ENCODE assay signal across 7 cellular contexts in the genomic region with DNA sequence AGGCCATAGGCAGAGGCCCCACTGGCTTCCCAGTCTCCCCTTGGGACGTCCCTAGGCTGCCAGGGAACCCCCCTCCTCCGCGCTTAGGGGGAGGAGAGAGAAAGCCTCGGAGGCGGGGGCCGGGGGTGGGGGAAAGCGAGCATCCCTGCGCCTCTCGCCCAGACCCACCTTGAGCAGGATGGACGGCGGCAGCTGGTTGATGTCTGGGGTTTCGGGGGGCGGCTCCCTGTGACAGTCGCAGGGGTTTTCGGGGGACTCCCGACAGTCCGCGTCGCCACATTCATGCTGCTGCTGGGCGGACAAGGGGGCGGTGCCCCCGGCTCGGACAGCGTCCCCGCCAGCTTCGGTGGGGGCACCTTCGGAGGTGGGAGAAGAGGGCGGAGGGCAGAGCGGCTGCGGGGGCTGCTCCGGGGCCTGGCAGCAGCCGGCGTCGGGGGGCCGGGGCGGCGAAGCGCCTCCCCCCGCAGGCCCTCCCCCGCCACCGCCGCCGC. TPM values are rescaled to one million over a fixed set of nuclear protein-coding genes. Genes with fewer than 3 reads are reported as not detected.
DNase-seq lines count a peak whose midpoint lies in the region; ATAC-seq, FAIRE-seq and TF ChIP-seq lines count a peak whose summit lies in the region.

No MANE protein-coding gene starts in this region.

- POLR2A ChIA-PET in activated CD4-positive, alpha-beta memory T cell treated with anti-CD3 and anti-CD28 coated beads, Interleukin-2, amount 10 ng/mL, durations not matched to agents 7 days and 5 days (lab: Charles Lee), result interaction anchor here (0.6 to 3.4 kb wide), 4 partner anchors 10 to 1309 kb away, joined by 3 to 32 read pairs (median 12); a partner anchor contains a TSS

- peak; percentile 17 for ATAC-seq in effector memory CD8-positive, alpha-beta T cell (replicated peaks)

- H3K27me3 ChIP-seq in MG63, result no peaks in the 10 kb centered on the region
- no peaks in the 10 kb centered on the region for H3K27me3 ChIP-seq in mononuclear cell (ENCODE audit: insufficient read depth, low read length)

- H3K36me3 Mint-ChIP-seq in activated CD4-positive, alpha-beta memory T cell treated with anti-CD3 and anti-CD28 coated beads, Interleukin-2, amount 10 ng/mL, durations not matched to agents 7 days and 5 days (ENCODE audit: low read depth), result peaks cover 20% of the 10 kb centered on the region
- H3K36me3 Mint-ChIP-seq in effector memory CD8-positive, alpha-beta T cell (ENCODE audit: insufficient read depth), result peaks cover 26% of the 10 kb centered on the region

- TF ChIP-seq POLR2A in GM12892 (IDR thresholded peaks at IDR 0.05; ENCODE audit: low read depth, low read length) (peak; percentile 48; the same call in 1 of the 2 replicates), H54 (IDR thresholded peaks at IDR 0.05; ENCODE audit: low read depth, low read length) (no peak)

- peaks cover 27% of the 10 kb centered on the region for H3K4me1 Mint-ChIP-seq in activated CD4-positive, alpha-beta memory T cell treated with anti-CD3 and anti-CD28 coated beads, Interleukin-2, amount 10 ng/mL, durations not matched to agents 7 days and 5 days
- H3K4me1 Mint-ChIP-seq in effector memory CD8-positive, alpha-beta T cell (ENCODE audit: low read depth in 2 of 2), result peaks cover 23 to 34% of the 10 kb centered on the region in 2 donors

- H3K27me3 Mint-ChIP-seq in activated CD4-positive, alpha-beta memory T cell treated with anti-CD3 and anti-CD28 coated beads, Interleukin-2, amount 10 ng/mL, durations not matched to agents 7 days and 5 days, result no peaks in the 10 kb centered on the region
- H3K27me3 Mint-ChIP-seq in effector memory CD8-positive, alpha-beta T cell, result no peaks in the 10 kb centered on the region

- DNase-seq in GM12892 (ENCODE audit: insufficient read length), result peak; percentile 33
- peak; percentile 33 for DNase-seq in H54 (ENCODE audit: insufficient read length, low spot score)
- DNase-seq in MG63, result peak; percentile 66
- DNase-seq in activated CD4-positive, alpha-beta memory T cell treated with anti-CD3 and anti-CD28 coated beads, Interleukin-2, amount 10 ng/mL, durations not matched to agents 7 days and 5 days, result peak; percentile 40
- peak; percentile 43 to 52 (median 50) for DNase-seq in effector memory CD8-positive, alpha-beta T cell
- DNase-seq in stimulated activated CD8-positive, alpha-beta memory T cell treated with anti-CD3 and anti-CD28 coated beads, Interleukin-7, amount 100 ng/mL, for 4 hours (ENCODE audit: low read depth in 2 of 2), result peak; percentile 17 to 54

- H3K4me3 ChIP-seq in MG63 (peak overlapping the region; percentile 98), mononuclear cell (ENCODE audit: low read length) (peak overlapping the region; percentile 83)

- FAIRE-seq in GM12892 (lab: Jason Lieb, UNC) (peak; percentile 82), H54 (lab: Jason Lieb, UNC) (no peak)

- CTCF ChIA-PET in activated CD4-positive, alpha-beta memory T cell treated with anti-CD3 and anti-CD28 coated beads, Interleukin-2, amount 10 ng/mL, durations not matched to agents 7 days and 5 days (lab: Charles Lee), result interaction anchor here (1.2 kb wide), 1 partner anchor 21 kb away, joined by 3 read pairs; no protein-coding TSS in a partner anchor

- peak overlapping the region; percentile 78 for H3K4me3 Mint-ChIP-seq in activated CD4-positive, alpha-beta memory T cell treated with anti-CD3 and anti-CD28 coated beads, Interleukin-2, amount 10 ng/mL, durations not matched to agents 7 days and 5 days
- H3K4me3 Mint-ChIP-seq in effector memory CD8-positive, alpha-beta T cell, result peak overlapping the region; percentile 74 to 86

- peaks cover 12% of the 10 kb centered on the region for H3K9me3 Mint-ChIP-seq in activated CD4-positive, alpha-beta memory T cell treated with anti-CD3 and anti-CD28 coated beads, Interleukin-2, amount 10 ng/mL, durations not matched to agents 7 days and 5 days
- peaks cover 2 to 7% of the 10 kb centered on the region in 2 donors for H3K9me3 Mint-ChIP-seq in effector memory CD8-positive, alpha-beta T cell

- H3K9me3 ChIP-seq in MG63 (peaks cover 20% of the 10 kb centered on the region), mononuclear cell (ENCODE audit: low read depth, low read length) (peaks cover 10% of the 10 kb centered on the region)

- peaks cover 25% of the 10 kb centered on the region for H3K4me1 ChIP-seq in mononuclear cell (ENCODE audit: insufficient read depth, low read length)

- peak overlapping the region; percentile 74 for H3K27ac Mint-ChIP-seq in activated CD4-positive, alpha-beta memory T cell treated with anti-CD3 and anti-CD28 coated beads, Interleukin-2, amount 10 ng/mL, durations not matched to agents 7 days and 5 days
- peak overlapping the region; percentile 90 to 97 for H3K27ac Mint-ChIP-seq in effector memory CD8-positive, alpha-beta T cell

- peaks cover 9% of the 10 kb centered on the region for H3K36me3 ChIP-seq in MG63

RNA-seq across cellular contexts. Expression of a gene that starts 1.3 kb away (rescaled TPM):
- polyA plus RNA-seq in GM12892 (2012; ENCODE audit: missing spikeins), result 5.3 TPM
- 16.2 and 33.5 TPM in 2 replicates for total RNA-seq in MG63 (2014; rRNA removed; shearing (Covaris generic); ENCODE audit: low replicate concordance)
- total RNA-seq in activated CD4-positive, alpha-beta memory T cell treated with anti-CD3 and anti-CD28 coated beads, Interleukin-2, amount 10 ng/mL, durations not matched to agents 7 days and 5 days, result 10 to 100 TPM in 1 of 2 experiments, 1 to 10 TPM in 1; 9.2 to 10.0 TPM
- total RNA-seq in mononuclear cell, result 19.3 TPM

Comparison
In these comparisons a context has a peak if more than half of its experiments do, and no peak if none do; other contexts are left out.
1. Peak in every context shown above with its lines: DNase-seq, ATAC-seq and H3K4me3 ChIP-seq.